Comparison of ENCODE assay signal across 1 cellular context in the genomic region with DNA sequence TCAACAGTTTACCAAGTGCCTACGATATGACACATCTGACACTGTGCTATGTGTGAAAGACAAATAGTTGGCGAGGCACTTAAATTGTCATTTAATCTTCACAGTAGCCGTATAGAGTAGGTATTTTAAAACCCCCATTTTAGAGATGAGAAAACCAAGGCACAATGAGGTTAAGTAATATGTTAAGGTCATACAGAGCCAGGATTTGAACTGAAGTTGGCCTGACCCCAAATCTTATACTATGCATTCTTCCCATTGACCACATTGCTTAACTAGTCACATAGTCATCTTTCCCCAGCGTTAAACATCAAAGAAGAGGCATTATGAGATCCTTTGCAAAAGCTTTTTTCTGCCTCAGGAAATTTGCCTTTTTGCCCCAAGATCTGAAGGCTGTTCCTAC.
TF ChIP-seq lines count a peak whose summit lies in the region.

No MANE protein-coding gene starts in this region.

TF ChIP-seq in H1, 55 proteins besides CTCF, POLR2A, EP300 and RAD21:
- TF ChIP-seq MAX (IDR thresholded peaks at IDR 0.05) = no peak
